Comparison of ENCODE assay signal across 8 cellular contexts in genomic region chr1:94820918-94821317, GRCh38. TPM values are rescaled to one million over a fixed set of nuclear protein-coding genes. Genes with fewer than 3 reads are reported as not detected.
A peak's percentile ranks its signal among the peaks of the same experiment; 100 is the strongest.
DNase-seq lines count a peak whose midpoint lies in the region; ATAC-seq, FAIRE-seq and TF ChIP-seq lines count a peak whose summit lies in the region.

No MANE protein-coding gene starts in this region.

- no peak overlapping the region for H3K27ac Mint-ChIP-seq in natural killer cell treated with Interleukin-12 subunit alpha and Interleukin-12 subunit beta and Interleukin-15 and Interleukin-18, amount 100 ng/mL, for 72 hours

- no peaks in the 10 kb centered on the region for H3K36me3 Mint-ChIP-seq in natural killer cell treated with Interleukin-12 subunit alpha and Interleukin-12 subunit beta and Interleukin-15 and Interleukin-18, amount 100 ng/mL, for 72 hours

- peaks cover 13% of the 10 kb centered on the region for H3K4me1 ChIP-seq in HUES6 (ENCODE audit: control insufficient read depth, insufficient read depth, low read length)
- H3K4me1 ChIP-seq in endothelial cell of umbilical vein (ENCODE audit: control insufficient read depth, extremely low read depth, insufficient read depth, low read length): peaks cover 2% of the 10 kb centered on the region

- FAIRE-seq in endothelial cell of umbilical vein (lab: Jason Lieb, UNC): no peak

- H3K9me3 Mint-ChIP-seq in natural killer cell treated with Interleukin-12 subunit alpha and Interleukin-12 subunit beta and Interleukin-15 and Interleukin-18, amount 100 ng/mL, for 72 hours: no peaks in the 10 kb centered on the region

- CTCF ChIA-PET in endothelial cell of umbilical vein (lab: Charles Lee): interaction anchor here (1.6 to 3.9 kb wide), 3 partner anchors 13 to 222 kb away, joined by 3 to 17 read pairs (median 9); no protein-coding TSS in a partner anchor

- no peak for TF ChIP-seq POLR2A in endothelial cell of umbilical vein (IDR thresholded peaks at IDR 0.05; ENCODE audit: low read depth, low read length)

- peak overlapping the region; percentile 38 for H3K4me2 ChIP-seq in endothelial cell of umbilical vein (ENCODE audit: insufficient read depth, low read length)

- no peak overlapping the region for H3K27ac ChIP-seq in HUES6 (ENCODE audit: low read depth, low read length)
- H3K27ac ChIP-seq in endothelial cell of umbilical vein (ENCODE audit: insufficient read depth, low read depth, low read length): no peak overlapping the region

- no peaks in the 10 kb centered on the region for H3K79me2 ChIP-seq in endothelial cell of umbilical vein (ENCODE audit: control insufficient read depth, insufficient read depth, low read length)

- H3K9me1 ChIP-seq in endothelial cell of umbilical vein (replicated peaks; ENCODE audit: control insufficient read depth, extremely low read depth, insufficient read depth, low read length): no peaks in the 10 kb centered on the region

- no peaks in the 10 kb centered on the region for H4K20me1 ChIP-seq in endothelial cell of umbilical vein (replicated peaks; ENCODE audit: control insufficient read depth, extremely low read depth, insufficient read depth, low read length)

- DNase-seq in ACHN (peak; percentile 7), endothelial cell of umbilical vein (ENCODE audit: low read depth, low spot score) (no peak), T1000 (lab: John Stamatoyannopoulos, UW) (no peak)
- DNase-seq in natural killer cell treated with Interleukin-12 subunit alpha and Interleukin-12 subunit beta and Interleukin-15 and Interleukin-18, amount 100 ng/mL, for 72 hours (ENCODE audit: low spot score): no peak
- DNase-seq in stimulated activated CD4-positive, alpha-beta T cell treated with anti-CD3 and anti-CD28 coated beads, Interleukin-4, amount 100 ng/mL, for 24 hours: no peak

- H3K9ac ChIP-seq in HUES6 (ENCODE audit: low read length) (no peak overlapping the region), endothelial cell of umbilical vein (replicated peaks; ENCODE audit: extremely low read depth, insufficient read depth, low read length) (no peak overlapping the region)

- BruUV-seq in endothelial cell of umbilical vein (replicated peaks; lab: Mats Ljungman, UMichigan): no TSS peak

- ATAC-seq in natural killer cell treated with Interleukin-12 subunit alpha and Interleukin-12 subunit beta and Interleukin-15 and Interleukin-18, amount 100 ng/mL, for 72 hours: no peak
- ATAC-seq in HG02852 (IDR thresholded peaks at IDR 0.05; ENCODE audit: unreplicated experiment): no peak
- ATAC-seq in HG03457 (IDR thresholded peaks at IDR 0.05; ENCODE audit: unreplicated experiment): no peak

- H3K4me1 Mint-ChIP-seq in natural killer cell treated with Interleukin-12 subunit alpha and Interleukin-12 subunit beta and Interleukin-15 and Interleukin-18, amount 100 ng/mL, for 72 hours (ENCODE audit: low read depth in 2 of 2): peaks cover 0 to 5% of the 10 kb centered on the region in 2 donors

- H3K36me3 ChIP-seq in HUES6 (ENCODE audit: control insufficient read depth, insufficient read depth, low read length): no peaks in the 10 kb centered on the region
- no peaks in the 10 kb centered on the region for H3K36me3 ChIP-seq in endothelial cell of umbilical vein (ENCODE audit: control insufficient read depth in 2 of 2, extremely low read depth in 1 of 2, insufficient read depth in 2 of 2, low read length in 2 of 2)

- peaks cover 23% of the 10 kb centered on the region for H3K27me3 ChIP-seq in HUES6 (ENCODE audit: control insufficient read depth, insufficient read depth, low read length)
- H3K27me3 ChIP-seq in endothelial cell of umbilical vein (ENCODE audit: control insufficient read depth in 2 of 2, insufficient read depth in 2 of 2, low read length in 2 of 2): peaks cover 43 to 49% of the 10 kb centered on the region in 2 experiments

- in situ Hi-C loops in ACHN (cut with HindIII; ENCODE audit: low pct_ligation_motif_present, low pct_unique_long_range_greater_than_20kb, low sequenced_read_pairs): no loop called here

- H3K4me3 ChIP-seq in HUES6 (ENCODE audit: low read depth, low read length): peak overlapping the region; percentile 73
- no peak overlapping the region for H3K4me3 ChIP-seq in endothelial cell of umbilical vein (replicated peaks in 1 of 3; ENCODE audit: insufficient read depth in 1 of 3, low read depth in 1 of 3, low read length in 3 of 3)

- intact Hi-C loops in endothelial cell of umbilical vein (cut with micrococcal nuclease): no loop called here

- no peak overlapping the region for H2AFZ ChIP-seq in endothelial cell of umbilical vein (ENCODE audit: low read depth, low read length)

- H3K27me3 Mint-ChIP-seq in natural killer cell treated with Interleukin-12 subunit alpha and Interleukin-12 subunit beta and Interleukin-15 and Interleukin-18, amount 100 ng/mL, for 72 hours: peaks cover 26 to 34% of the 10 kb centered on the region in 2 donors

- H3K9me3 ChIP-seq in HUES6 (ENCODE audit: control insufficient read depth, insufficient read depth, low read depth, low read length) (no peaks in the 10 kb centered on the region; the same call in 1 of the 2 replicates), endothelial cell of umbilical vein (replicated peaks; ENCODE audit: control insufficient read depth, insufficient read depth, low read length) (no peaks in the 10 kb centered on the region)

- dilution Hi-C loops in endothelial cell of umbilical vein (cut with MboI; ENCODE audit: extremely low pct_ligation_motif_present, low sequenced_read_pairs): loop anchor here (25.0 kb wide), 1 partner anchor 284 kb away; the partner anchor contains the start of gene F3

- POLR2A ChIA-PET in endothelial cell of umbilical vein (lab: Charles Lee): no interaction called here

- peak overlapping the region; percentile 61 for H3K4me3 Mint-ChIP-seq in natural killer cell treated with Interleukin-12 subunit alpha and Interleukin-12 subunit beta and Interleukin-15 and Interleukin-18, amount 100 ng/mL, for 72 hours

- no peak for TF ChIP-seq CTCF in endothelial cell of umbilical vein (IDR thresholded peaks at IDR 0.05; ENCODE audit: extremely low read depth in 1 of 2, insufficient read depth in 1 of 2, low read depth in 1 of 2, low read length in 2 of 2)

TF ChIP-seq in endothelial cell of umbilical vein, 7 proteins besides CTCF, POLR2A, EP300 and RAD21:
- TF ChIP-seq POLR2AphosphoS5 (IDR thresholded peaks at IDR 0.05; ENCODE audit: insufficient read depth, low read depth, low read length): no peak
- no peak for TF ChIP-seq FOS (IDR thresholded peaks at IDR 0.05; ENCODE audit: borderline replicate concordance, insufficient read depth, low read length)
- no peak for TF ChIP-seq MYC (IDR thresholded peaks at IDR 0.05; ENCODE audit: low read depth, low read length)
- no peak for TF ChIP-seq MAX (IDR thresholded peaks at IDR 0.05; ENCODE audit: insufficient read depth, insufficient read length)
- no peak for TF ChIP-seq JUN (IDR thresholded peaks at IDR 0.05; ENCODE audit: borderline replicate concordance, insufficient read depth, insufficient read length, low read depth)

RNA-seq across cellular contexts. Expression of gene SLC44A3, which starts 0.8 kb away (rescaled TPM):
- 0.42 and 0.58 TPM in 2 replicates for total RNA-seq in endothelial cell of umbilical vein
- 0.29 and 0.33 TPM in 2 replicates for polyA plus RNA-seq in endothelial cell of umbilical vein
- 0.25 and 0.30 TPM in 2 replicates for polyA plus RNA-seq in endothelial cell of umbilical vein (2011; cell fraction: cytosol; rRNA removed)
- polyA plus RNA-seq in endothelial cell of umbilical vein (2011; cell fraction: nucleus; rRNA removed): 0.20 and 0.36 TPM in 2 replicates
- 0.11 TPM in 2 replicates for polyA plus RNA-seq in endothelial cell of umbilical vein (2012)
- 0.78 and 1.5 TPM in 2 replicates for polyA minus RNA-seq in endothelial cell of umbilical vein
- polyA minus RNA-seq in endothelial cell of umbilical vein (2011; cell fraction: cytosol; rRNA and poly(A)+ RNA removed): 1.3 TPM
- 0.34 and 1.8 TPM in 2 replicates for polyA minus RNA-seq in endothelial cell of umbilical vein (2011; cell fraction: nucleus; rRNA and poly(A)+ RNA removed)
- total RNA-seq in natural killer cell treated with Interleukin-12 subunit alpha and Interleukin-12 subunit beta and Interleukin-15 and Interleukin-18, amount 100 ng/mL, for 72 hours: not detected
